Comparison of ENCODE assay signal across 19 cellular contexts in genomic region chr4:9996319-9997110, GRCh38. TPM values are rescaled to one million over a fixed set of nuclear protein-coding genes. Genes with fewer than 3 reads are reported as not detected.
DNase-seq lines count a peak whose midpoint lies in the region; ATAC-seq and TF ChIP-seq lines count a peak whose summit lies in the region.
"Had no signal": no experiment of that assay in that cellular context is flagged by ENCODE, and none has a peak within 500 bp of the region (broad histone marks: within the 10 kb centered on the region; RNA-seq: fewer than 3 reads in every experiment).

No MANE protein-coding gene starts in this region.

- H3K27ac ChIP-seq in adrenal gland (peak overlapping the region in 3 of 5 donors; percentile 15 to 50 (median 30)), transverse colon (peak overlapping the region; percentile 50 to 71 (median 58)), testis (no peak overlapping the region)
- H3K27ac ChIP-seq: ascending aorta had no signal

- no peak overlapping the region for H3K4me3 ChIP-seq in adrenal gland
- no peak overlapping the region for H3K4me3 ChIP-seq in transverse colon
- no peak overlapping the region for H3K4me3 ChIP-seq in testis
- H3K4me3 ChIP-seq: ascending aorta, dorsolateral prefrontal cortex had no signal

- H3K27me3 Mint-ChIP-seq in activated CD4-positive, alpha-beta memory T cell treated with anti-CD3 and anti-CD28 coated beads, Interleukin-2, amount 10 ng/mL, durations not matched to agents 7 days and 5 days = no peaks in the 10 kb centered on the region
- no peaks in the 10 kb centered on the region for H3K27me3 Mint-ChIP-seq in activated CD4-positive, alpha-beta memory T cell treated with anti-CD3 and anti-CD28 coated beads for 36 hours

- peaks cover 20% of the 10 kb centered on the region for H3K36me3 Mint-ChIP-seq in activated CD4-positive, alpha-beta memory T cell treated with anti-CD3 and anti-CD28 coated beads, Interleukin-2, amount 10 ng/mL, durations not matched to agents 7 days and 5 days (ENCODE audit: low read depth)
- H3K36me3 Mint-ChIP-seq in activated CD4-positive, alpha-beta memory T cell treated with anti-CD3 and anti-CD28 coated beads for 36 hours = no peaks in the 10 kb centered on the region

- no peak for DNase-seq in activated CD4-positive, alpha-beta memory T cell treated with anti-CD3 and anti-CD28 coated beads, Interleukin-2, amount 10 ng/mL, durations not matched to agents 7 days and 5 days
- DNase-seq in activated CD4-positive, alpha-beta memory T cell treated with anti-CD3 and anti-CD28 coated beads for 36 hours = no peak
- peak in 3 of 7 donors; percentile 30 to 38 (median 30) for DNase-seq in adrenal gland
- peak; percentile 71 to 87 for DNase-seq in left colon
- peak; percentile 76 for DNase-seq in transverse colon
- no peak for DNase-seq in medulla oblongata (ENCODE audit: extremely low spot score)
- DNase-seq in cortex of kidney (lab: John Stamatoyannopoulos, UW) = no peak
- no peak for DNase-seq in testis
- DNase-seq: dorsolateral prefrontal cortex, GF-D8, left ventricle myocardium superior, MM.1S, NCI-H1930, NCI-H524 had no signal

- POLR2A ChIA-PET in activated CD4-positive, alpha-beta memory T cell treated with anti-CD3 and anti-CD28 coated beads, Interleukin-2, amount 10 ng/mL, durations not matched to agents 7 days and 5 days (lab: Charles Lee) = no interaction called here
- POLR2A ChIA-PET in activated CD4-positive, alpha-beta memory T cell treated with anti-CD3 and anti-CD28 coated beads for 36 hours (lab: Charles Lee) = no interaction called here

- H3K9me3 ChIP-seq in adrenal gland (replicated peaks in 1 of 3) (no peaks in the 10 kb centered on the region), transverse colon (no peaks in the 10 kb centered on the region), testis (no peaks in the 10 kb centered on the region)
- H3K9me3 ChIP-seq: ascending aorta had no signal

- peak overlapping the region; percentile 31 for H3K27ac Mint-ChIP-seq in activated CD4-positive, alpha-beta memory T cell treated with anti-CD3 and anti-CD28 coated beads, Interleukin-2, amount 10 ng/mL, durations not matched to agents 7 days and 5 days
- H3K27ac Mint-ChIP-seq in activated CD4-positive, alpha-beta memory T cell treated with anti-CD3 and anti-CD28 coated beads for 36 hours = no peak overlapping the region
- H3K27ac Mint-ChIP-seq: activated T-helper 2 cell treated with anti-CD3 and anti-CD28 coated beads, Interferon-gamma antibody, Interleukin-2, Interleukin-4, amounts not matched to agents 10 μg/mL and 5 μg/mL and 100 μg/mL, durations not matched to agents 14 hours and 24 hours and 36 hours; natural killer cell treated with Interleukin-12 subunit alpha and Interleukin-12 subunit beta and Interleukin-15 and Interleukin-18, amount 100 ng/mL, for 72 hours had no signal

- H3K9me3 Mint-ChIP-seq in activated CD4-positive, alpha-beta memory T cell treated with anti-CD3 and anti-CD28 coated beads, Interleukin-2, amount 10 ng/mL, durations not matched to agents 7 days and 5 days = no peaks in the 10 kb centered on the region
- H3K9me3 Mint-ChIP-seq in activated CD4-positive, alpha-beta memory T cell treated with anti-CD3 and anti-CD28 coated beads for 36 hours = no peaks in the 10 kb centered on the region
- H3K9me3 Mint-ChIP-seq: activated T-helper 2 cell treated with anti-CD3 and anti-CD28 coated beads, Interferon-gamma antibody, Interleukin-2, Interleukin-4, amounts not matched to agents 10 μg/mL and 5 μg/mL and 100 μg/mL, durations not matched to agents 14 hours and 24 hours and 36 hours; natural killer cell treated with Interleukin-12 subunit alpha and Interleukin-12 subunit beta and Interleukin-15 and Interleukin-18, amount 100 ng/mL, for 72 hours had no signal

- ATAC-seq in left colon = peak; percentile 91
- ATAC-seq: left ventricle myocardium superior, SK-N-SH treated with all-trans-retinoic acid at 6 μM for 48 hours had no signal

- peaks cover 74% of the 10 kb centered on the region for H3K4me1 Mint-ChIP-seq in activated CD4-positive, alpha-beta memory T cell treated with anti-CD3 and anti-CD28 coated beads, Interleukin-2, amount 10 ng/mL, durations not matched to agents 7 days and 5 days
- peaks cover 21% of the 10 kb centered on the region for H3K4me1 Mint-ChIP-seq in activated CD4-positive, alpha-beta memory T cell treated with anti-CD3 and anti-CD28 coated beads for 36 hours (ENCODE audit: low read depth)

- TF ChIP-seq EP300 in transverse colon (IDR thresholded peaks at IDR 0.05; ENCODE audit: low read depth) = no peak

- TF ChIP-seq CTCF in adrenal gland (IDR thresholded peaks at IDR 0.05) (no peak), transverse colon (IDR thresholded peaks at IDR 0.05) (no peak), testis (IDR thresholded peaks at IDR 0.05) (no peak)

- TF ChIP-seq POLR2A in adrenal gland (IDR thresholded peaks at IDR 0.05) (no peak), transverse colon (IDR thresholded peaks at IDR 0.05) (no peak), testis (IDR thresholded peaks at IDR 0.05) (no peak)

- 40 to 68% (median 48%) methylated on average over 5 to 6 of the region's 6 CpGs for WGBS in adrenal gland, 4 donors
- 52 to 53% methylated on average over 4 to 5 of the region's 6 CpGs for whole genome bisulfite sequencing in transverse colon (ENCODE audit: low coverage in 1 of 2), 2 donors
- WGBS in testis, 2 donors = 51% methylated on average over 6 of the region's 6 CpGs

- no peak overlapping the region for H3K4me3 Mint-ChIP-seq in activated CD4-positive, alpha-beta memory T cell treated with anti-CD3 and anti-CD28 coated beads, Interleukin-2, amount 10 ng/mL, durations not matched to agents 7 days and 5 days
- H3K4me3 Mint-ChIP-seq in activated CD4-positive, alpha-beta memory T cell treated with anti-CD3 and anti-CD28 coated beads for 36 hours = no peak overlapping the region
- H3K4me3 Mint-ChIP-seq: natural killer cell treated with Interleukin-12 subunit alpha and Interleukin-12 subunit beta and Interleukin-15 and Interleukin-18, amount 100 ng/mL, for 72 hours had no signal

- in situ Hi-C loops in transverse colon (cut with MboI; ENCODE audit: low pct_ligation_motif_present in 1 of 4, low pct_unique_long_range_greater_than_20kb in 1 of 4, low sequenced_read_pairs in 3 of 4) = no loop called here

- intact Hi-C loops in activated CD4-positive, alpha-beta memory T cell treated with anti-CD3 and anti-CD28 coated beads for 36 hours (cut with micrococcal nuclease) = no loop called here
- intact Hi-C loops in adrenal gland (cut with DNase I) = no loop called here
- intact Hi-C loops in left colon (cut with DNase I, micrococcal nuclease) = no loop called here
- intact Hi-C loops in transverse colon (cut with DNase I; ENCODE audit: low total_unique reads) = no loop called here
- intact Hi-C loops in testis (cut with DNase I; ENCODE audit: low total_unique reads) = no loop called here

- peaks cover 0 to 11% of the 10 kb centered on the region in 2 donors for H3K36me3 ChIP-seq in adrenal gland (replicated peaks in 1 of 2)
- no peaks in the 10 kb centered on the region for H3K36me3 ChIP-seq in transverse colon
- no peaks in the 10 kb centered on the region for H3K36me3 ChIP-seq in testis (ENCODE audit: low read depth, missing control alignments)
- H3K36me3 ChIP-seq: ascending aorta had no signal

- CTCF ChIA-PET in activated CD4-positive, alpha-beta memory T cell treated with anti-CD3 and anti-CD28 coated beads, Interleukin-2, amount 10 ng/mL, durations not matched to agents 7 days and 5 days (lab: Charles Lee) = no interaction called here
- CTCF ChIA-PET in activated CD4-positive, alpha-beta memory T cell treated with anti-CD3 and anti-CD28 coated beads for 36 hours (lab: Charles Lee) = no interaction called here

- H3K27me3 ChIP-seq in adrenal gland (no peaks in the 10 kb centered on the region), transverse colon (no peaks in the 10 kb centered on the region), testis (no peaks in the 10 kb centered on the region)
- H3K27me3 ChIP-seq: ascending aorta, dorsolateral prefrontal cortex had no signal

- peaks cover 8 to 13% of the 10 kb centered on the region in 2 donors for H3K4me1 ChIP-seq in adrenal gland (replicated peaks in 1 of 2)
- H3K4me1 ChIP-seq in transverse colon = peaks cover 0 to 34% (median 15%) of the 10 kb centered on the region in 4 donors
- peaks cover 12% of the 10 kb centered on the region for H3K4me1 ChIP-seq in testis

RNA-seq across cellular contexts. Expression of gene SLC2A9, which starts 24.8 kb away (rescaled TPM):
- under 1 TPM; 0.55 to 0.83 TPM for total RNA-seq in activated CD4-positive, alpha-beta memory T cell treated with anti-CD3 and anti-CD28 coated beads, Interleukin-2, amount 10 ng/mL, durations not matched to agents 7 days and 5 days
- total RNA-seq in activated CD4-positive, alpha-beta memory T cell treated with anti-CD3 and anti-CD28 coated beads for 36 hours = under 1 TPM; 0.10 to 0.65 TPM
- total RNA-seq in adrenal gland (10 to 100 TPM in 5 of 8 donors, 1 to 10 TPM in 3; 6.7 to 16.6 (median 12.8) TPM), left colon (1 to 10 TPM; 5.1 to 5.2 TPM), transverse colon (1 to 10 TPM in 3 of 4 donors, not detected in 1; 2.2 to 4.0 (median 3.4) TPM), testis (1 to 10 TPM; 6.8 to 7.5 TPM)
- polyA plus RNA-seq in adrenal gland (1 to 10 TPM; 1.8 to 7.8 (median 2.1) TPM), testis (ENCODE audit: insufficient read depth, low read depth, low replicate concordance) (6.3 TPM)
- total RNA-seq: A673 had no signal

Comparison
In these comparisons a context has a peak if more than half of its experiments do, and no peak if none do; other contexts are left out.
1. DNase-seq: peak in left colon (2 of 2) and transverse colon (single experiment); none in activated CD4-positive, alpha-beta memory T cell treated with anti-CD3 and anti-CD28 coated beads, Interleukin-2, amount 10 ng/mL, durations not matched to agents 7 days and 5 days (single experiment), activated CD4-positive, alpha-beta memory T cell treated with anti-CD3 and anti-CD28 coated beads for 36 hours (single experiment), medulla oblongata (single experiment), cortex of kidney (single experiment) and testis (single experiment).
2. H3K27ac ChIP-seq: peak in adrenal gland (3 of 5) and transverse colon (4 of 4); none in testis (0 of 2).